ENCODE assay signal across 1 cellular context in the genomic region with DNA sequence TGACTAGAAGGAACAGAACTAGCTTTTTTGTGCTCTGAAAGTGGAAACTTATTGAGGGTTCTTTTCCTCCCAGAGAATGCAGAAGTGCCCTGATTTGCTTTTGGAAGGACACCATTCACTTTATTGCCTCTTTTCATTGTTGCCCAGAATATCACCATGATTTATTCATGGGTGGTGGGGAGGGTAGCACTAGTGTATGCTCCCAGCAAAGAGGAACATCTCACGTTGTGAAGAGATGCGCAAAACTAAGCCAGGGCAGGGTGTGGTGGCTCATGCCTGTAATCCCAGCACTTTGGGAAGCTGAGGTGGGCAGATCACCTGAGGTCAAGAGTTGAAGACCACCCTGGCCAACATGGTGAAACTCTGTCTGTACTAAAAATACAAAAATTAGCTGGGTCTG.
TF ChIP-seq lines count a peak whose summit lies in the region.

No MANE protein-coding gene starts in this region.

TF ChIP-seq in GM23338, 12 proteins besides CTCF, POLR2A, EP300 and RAD21 (continued from another document):
- TF ChIP-seq, protein P1, sequence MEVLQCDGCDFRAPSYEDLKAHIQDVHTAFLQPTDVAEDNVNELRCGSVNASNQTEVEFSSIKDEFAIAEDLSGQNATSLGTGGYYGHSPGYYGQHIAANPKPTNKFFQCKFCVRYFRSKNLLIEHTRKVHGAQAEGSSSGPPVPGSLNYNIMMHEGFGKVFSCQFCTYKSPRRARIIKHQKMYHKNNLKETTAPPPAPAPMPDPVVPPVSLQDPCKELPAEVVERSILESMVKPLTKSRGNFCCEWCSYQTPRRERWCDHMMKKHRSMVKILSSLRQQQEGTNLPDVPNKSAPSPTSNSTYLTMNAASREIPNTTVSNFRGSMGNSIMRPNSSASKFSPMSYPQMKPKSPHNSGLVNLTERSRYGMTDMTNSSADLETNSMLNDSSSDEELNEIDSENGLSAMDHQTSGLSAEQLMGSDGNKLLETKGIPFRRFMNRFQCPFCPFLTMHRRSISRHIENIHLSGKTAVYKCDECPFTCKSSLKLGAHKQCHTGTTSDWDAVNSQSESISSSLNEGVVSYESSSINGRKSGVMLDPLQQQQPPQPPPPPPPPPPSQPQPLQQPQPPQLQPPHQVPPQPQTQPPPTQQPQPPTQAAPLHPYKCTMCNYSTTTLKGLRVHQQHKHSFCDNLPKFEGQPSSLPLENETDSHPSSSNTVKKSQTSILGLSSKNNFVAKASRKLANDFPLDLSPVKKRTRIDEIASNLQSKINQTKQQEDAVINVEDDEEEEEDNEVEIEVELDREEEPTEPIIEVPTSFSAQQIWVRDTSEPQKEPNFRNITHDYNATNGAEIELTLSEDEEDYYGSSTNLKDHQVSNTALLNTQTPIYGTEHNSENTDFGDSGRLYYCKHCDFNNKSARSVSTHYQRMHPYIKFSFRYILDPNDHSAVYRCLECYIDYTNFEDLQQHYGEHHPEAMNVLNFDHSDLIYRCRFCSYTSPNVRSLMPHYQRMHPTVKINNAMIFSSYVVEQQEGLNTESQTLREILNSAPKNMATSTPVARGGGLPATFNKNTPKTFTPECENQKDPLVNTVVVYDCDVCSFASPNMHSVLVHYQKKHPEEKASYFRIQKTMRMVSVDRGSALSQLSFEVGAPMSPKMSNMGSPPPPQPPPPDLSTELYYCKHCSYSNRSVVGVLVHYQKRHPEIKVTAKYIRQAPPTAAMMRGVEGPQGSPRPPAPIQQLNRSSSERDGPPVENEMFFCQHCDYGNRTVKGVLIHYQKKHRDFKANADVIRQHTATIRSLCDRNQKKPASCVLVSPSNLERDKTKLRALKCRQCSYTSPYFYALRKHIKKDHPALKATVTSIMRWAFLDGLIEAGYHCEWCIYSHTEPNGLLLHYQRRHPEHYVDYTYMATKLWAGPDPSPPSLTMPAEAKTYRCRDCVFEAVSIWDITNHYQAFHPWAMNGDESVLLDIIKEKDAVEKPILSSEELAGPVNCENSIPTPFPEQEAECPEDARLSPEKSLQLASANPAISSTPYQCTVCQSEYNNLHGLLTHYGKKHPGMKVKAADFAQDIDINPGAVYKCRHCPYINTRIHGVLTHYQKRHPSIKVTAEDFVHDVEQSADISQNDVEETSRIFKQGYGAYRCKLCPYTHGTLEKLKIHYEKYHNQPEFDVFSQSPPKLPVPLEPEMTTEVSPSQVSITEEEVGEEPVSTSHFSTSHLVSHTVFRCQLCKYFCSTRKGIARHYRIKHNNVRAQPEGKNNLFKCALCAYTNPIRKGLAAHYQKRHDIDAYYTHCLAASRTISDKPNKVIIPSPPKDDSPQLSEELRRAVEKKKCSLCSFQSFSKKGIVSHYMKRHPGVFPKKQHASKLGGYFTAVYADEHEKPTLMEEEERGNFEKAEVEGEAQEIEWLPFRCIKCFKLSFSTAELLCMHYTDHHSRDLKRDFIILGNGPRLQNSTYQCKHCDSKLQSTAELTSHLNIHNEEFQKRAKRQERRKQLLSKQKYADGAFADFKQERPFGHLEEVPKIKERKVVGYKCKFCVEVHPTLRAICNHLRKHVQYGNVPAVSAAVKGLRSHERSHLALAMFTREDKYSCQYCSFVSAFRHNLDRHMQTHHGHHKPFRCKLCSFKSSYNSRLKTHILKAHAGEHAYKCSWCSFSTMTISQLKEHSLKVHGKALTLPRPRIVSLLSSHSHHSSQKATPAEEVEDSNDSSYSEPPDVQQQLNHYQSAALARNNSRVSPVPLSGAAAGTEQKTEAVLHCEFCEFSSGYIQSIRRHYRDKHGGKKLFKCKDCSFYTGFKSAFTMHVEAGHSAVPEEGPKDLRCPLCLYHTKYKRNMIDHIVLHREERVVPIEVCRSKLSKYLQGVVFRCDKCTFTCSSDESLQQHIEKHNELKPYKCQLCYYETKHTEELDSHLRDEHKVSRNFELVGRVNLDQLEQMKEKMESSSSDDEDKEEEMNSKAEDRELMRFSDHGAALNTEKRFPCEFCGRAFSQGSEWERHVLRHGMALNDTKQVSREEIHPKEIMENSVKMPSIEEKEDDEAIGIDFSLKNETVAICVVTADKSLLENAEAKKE (CRISPR knock-in tag; IDR thresholded peaks at IDR 0.05) = peak; percentile 47; the same call in 1 of the 2 replicates
- TF ChIP-seq JUNB (IDR thresholded peaks at IDR 0.05; ENCODE audit: unreplicated experiment) (no peak), NANOG (IDR thresholded peaks at IDR 0.05; ENCODE audit: borderline replicate concordance) (peak; percentile 72; the same call in 1 of the 2 replicates)
TF ChIP-seq in GM23338: peak in this region for 2.
